8 cellular contexts compared by ENCODE assay signal in the genomic region with DNA sequence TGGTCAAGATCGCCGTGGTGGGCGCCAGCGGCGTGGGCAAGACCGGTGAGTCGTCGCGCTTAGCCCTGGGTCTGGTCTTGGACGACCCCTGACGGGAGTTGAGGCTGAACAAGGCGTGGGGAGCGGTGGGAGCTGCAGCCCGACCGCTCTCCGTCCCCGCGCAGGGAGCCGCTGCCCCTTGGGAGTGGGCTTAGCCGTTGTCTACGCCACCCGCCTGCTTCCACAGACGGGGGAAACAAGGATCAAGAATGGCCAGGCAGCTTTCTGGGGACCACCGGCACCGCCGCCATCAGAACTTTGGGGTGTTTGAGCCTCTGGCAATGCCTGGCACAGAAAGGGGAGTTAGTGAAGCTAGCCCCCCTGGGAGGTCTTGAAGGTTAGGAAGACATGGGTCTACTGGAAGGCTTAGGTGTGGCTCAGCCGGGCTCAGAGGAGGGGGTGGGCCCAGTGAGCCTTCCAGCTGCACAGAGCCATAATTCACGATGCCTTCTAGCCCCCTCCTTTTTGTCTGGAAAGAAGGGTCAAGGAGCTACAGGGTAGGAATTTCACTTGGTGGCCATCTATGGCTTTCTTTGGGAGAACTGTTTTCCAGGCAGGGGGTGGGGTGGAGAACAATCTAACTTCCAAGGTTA. TPM values are rescaled to one million over a fixed set of nuclear protein-coding genes. Genes with fewer than 3 reads are reported as not detected.
DNase-seq lines count a peak whose midpoint lies in the region; ATAC-seq, FAIRE-seq and TF ChIP-seq lines count a peak whose summit lies in the region.

No MANE protein-coding gene starts in this region.

- peaks cover 6% of the 10 kb centered on the region; the same call in 1 of the 2 replicates for H3K23me2 ChIP-seq in H1 (ENCODE audit: low read depth, low read length)

- no peak overlapping the region for H3K27ac ChIP-seq in CD4-positive, alpha-beta memory T cell (ENCODE audit: low read depth, low read length)
- peak overlapping the region; percentile 83 for H3K27ac ChIP-seq in H1 (ENCODE audit: low read depth, low read length)
- no peak overlapping the region for H3K27ac ChIP-seq in neural progenitor cell

- 0 out of 2 replicates have a peak overlapping the region, but pooled peaks have one; percentile 31 for H2AK5ac ChIP-seq in H1 (ENCODE audit: low read depth, low read length)

- no peaks in the 10 kb centered on the region for H3K36me3 ChIP-seq in CD4-positive, alpha-beta memory T cell (ENCODE audit: insufficient read depth, low read length)
- H3K36me3 ChIP-seq in H1 (ENCODE audit: control insufficient read depth in 2 of 4, insufficient read depth in 4 of 4, low read length in 3 of 4) (peaks cover 16 to 47% (median 33%) of the 10 kb centered on the region in 4 experiments), neural progenitor cell (no peaks in the 10 kb centered on the region)

- H3K36me3 Mint-ChIP-seq in CD4-positive, alpha-beta memory T cell: no peaks in the 10 kb centered on the region
- peaks cover 31% of the 10 kb centered on the region for H3K36me3 Mint-ChIP-seq in neural progenitor cell

- peak overlapping the region; percentile 90 to 91 for H3K4me2 ChIP-seq in H1 (ENCODE audit: insufficient read depth in 1 of 2, low read depth in 2 of 2, low read length in 2 of 2)
- peak overlapping the region; percentile 86 for H3K4me2 ChIP-seq in neural progenitor cell

- H2AFZ ChIP-seq in H1 (ENCODE audit: low read length): no peak overlapping the region
- H2AFZ ChIP-seq in neural progenitor cell (replicated peaks): peak overlapping the region; percentile 95

- H3K9ac ChIP-seq in H1 (replicated peaks in 1 of 4; ENCODE audit: extremely low read depth in 1 of 4, low read depth in 3 of 4, low read length in 3 of 4): peak overlapping the region; percentile 77 to 97 (median 81)
- H3K9ac ChIP-seq in neural progenitor cell: no peak overlapping the region

- peak overlapping the region; percentile 92 for H3K18ac ChIP-seq in H1 (ENCODE audit: extremely low read depth, low read length)

- H3K56ac ChIP-seq in H1 (replicated peaks; ENCODE audit: insufficient read length, low read depth, low read length): peak overlapping the region; percentile 93

- H2BK12ac ChIP-seq in H1 (ENCODE audit: low read depth, low read length): no peak overlapping the region

- peak overlapping the region in 1 of 2 donors; percentile 51 for H3K4me3 ChIP-seq in CD4-positive, alpha-beta memory T cell (ENCODE audit: low read length in 2 of 2)
- H3K4me3 ChIP-seq in H1 (ENCODE audit: extremely low read depth in 1 of 4, insufficient read depth in 2 of 4, low read depth in 3 of 4, low read length in 4 of 4) (peak overlapping the region; percentile 79 to 97 (median 88)), neural progenitor cell (peak overlapping the region; percentile 53)

- H2BK20ac ChIP-seq in H1 (ENCODE audit: low read length): no peak overlapping the region

- no peaks in the 10 kb centered on the region for H3K9me3 ChIP-seq in CD4-positive, alpha-beta memory T cell (ENCODE audit: control insufficient read depth in 1 of 2, low read length in 2 of 2)
- H3K9me3 ChIP-seq in H1 (ENCODE audit: insufficient read depth in 2 of 2, low read depth in 1 of 2, low read length in 1 of 2): peaks cover 6 to 9% of the 10 kb centered on the region in 2 experiments; a peak in 3 of 4 replicates
- H3K9me3 ChIP-seq in neural progenitor cell (ENCODE audit: low read depth): no peaks in the 10 kb centered on the region

- H3K27me3 Mint-ChIP-seq in CD4-positive, alpha-beta memory T cell: peaks cover 21 to 26% of the 10 kb centered on the region in 2 donors
- H3K27me3 Mint-ChIP-seq in neural progenitor cell (ENCODE audit: insufficient read depth, low read depth): peaks cover 15% of the 10 kb centered on the region

- peak overlapping the region; percentile 4 to 85 (median 82) for H3K4me3 Mint-ChIP-seq in CD4-positive, alpha-beta memory T cell
- peak overlapping the region; percentile 87 for H3K4me3 Mint-ChIP-seq in neural progenitor cell

- POLR2A ChIA-PET in CD4-positive, alpha-beta memory T cell (lab: Charles Lee; ENCODE audit: partially characterized antibody): interaction anchor here (1.8 kb wide), 1 partner anchor 150 kb away, joined by 7 read pairs; no protein-coding TSS in a partner anchor
- POLR2A ChIA-PET in H1 (lab: Charles Lee; ENCODE audit: partially characterized antibody): interaction anchor here (0.6 to 11.0 kb wide), 34 partner anchors 8 to 466 kb away, joined by 3 to 165 read pairs (median 4); partner anchors contain the start of genes ERVMER34-1 and USP46

- no peak for TF ChIP-seq RAD21 in H1 (IDR thresholded peaks at IDR 0.05 in 1 of 2, conservative IDR thresholded peaks at IDR 0.05 in 1 of 2; ENCODE audit: low read depth in 2 of 2, low read length in 2 of 2)

- intact Hi-C loops in CD4-positive, alpha-beta memory T cell (cut with micrococcal nuclease): loop anchor here (2.0 to 5.0 kb wide), 3 partner anchors 150 to 1020 kb away; partner anchors contain the start of genes DCUN1D4 and USP46

- no peak overlapping the region for H2BK15ac ChIP-seq in H1 (ENCODE audit: low read length)

- no peak for TF ChIP-seq CTCF in H1 (IDR thresholded peaks at IDR 0.05; ENCODE audit: control extremely low read depth in 1 of 3, insufficient read depth in 1 of 3, low read depth in 1 of 3, low read length in 3 of 3)
- TF ChIP-seq CTCF in neural progenitor cell (IDR thresholded peaks at IDR 0.05): no peak
- TF ChIP-seq CTCF in D721Med (IDR thresholded peaks at IDR 0.05; ENCODE audit: insufficient read depth, missing control alignments): no peak

- H2BK5ac ChIP-seq in H1 (ENCODE audit: low read depth, low read length): peak overlapping the region; percentile 89

- H3K23ac ChIP-seq in H1 (ENCODE audit: insufficient read length): no peak overlapping the region

- H3F3A ChIP-seq in neural progenitor cell (ENCODE audit: low read depth): peaks cover 9% of the 10 kb centered on the region

- peaks cover 7% of the 10 kb centered on the region for H3K27me3 ChIP-seq in CD4-positive, alpha-beta memory T cell (ENCODE audit: insufficient read depth, low read length)
- H3K27me3 ChIP-seq in H1 (replicated peaks in 1 of 4; ENCODE audit: control insufficient read depth in 3 of 4, extremely low read depth in 1 of 4, insufficient read depth in 3 of 4, low read length in 3 of 4): no peaks in the 10 kb centered on the region; a peak in 1 of 7 replicates
- H3K27me3 ChIP-seq in neural progenitor cell: peaks cover 30% of the 10 kb centered on the region

- H3K9me3 Mint-ChIP-seq in CD4-positive, alpha-beta memory T cell: peaks cover 0 to 7% (median 4%) of the 10 kb centered on the region in 8 donors
- H3K9me3 Mint-ChIP-seq in neural progenitor cell: peaks cover 12% of the 10 kb centered on the region

- H4K5ac ChIP-seq in H1 (ENCODE audit: insufficient read length, low read depth, low read length): peak overlapping the region; percentile 69

- WGBS in H1 (ENCODE audit: extremely low coverage in 1 of 2, insufficient coverage in 1 of 2, insufficient read length in 1 of 2, insufficient replicate concordance in 2 of 2, low coverage in 1 of 2, low lambda C conversion rate in 2 of 2, missing lambda C conversion rate in 1 of 2), 2 experiments: 1% methylated on average over 24 of the region's 28 CpGs; no CpG with 5 or more reads in 1 of the 2 experiments

- CTCF ChIA-PET in CD4-positive, alpha-beta memory T cell (lab: Charles Lee; ENCODE audit: partially characterized antibody): no interaction called here
- CTCF ChIA-PET in H1 (lab: Charles Lee; ENCODE audit: partially characterized antibody): interaction anchor here (0.7 to 2.3 kb wide), 5 partner anchors 17 to 120 kb away, joined by 3 to 5 read pairs (median 3); no protein-coding TSS in a partner anchor

- peaks cover 3 to 11% (median 6%) of the 10 kb centered on the region in 4 donors for H3K4me1 Mint-ChIP-seq in CD4-positive, alpha-beta memory T cell
- H3K4me1 Mint-ChIP-seq in neural progenitor cell: peaks cover 46% of the 10 kb centered on the region

- peak overlapping the region; percentile 93 for H4K8ac ChIP-seq in H1 (ENCODE audit: extremely low read depth, insufficient read depth, low read length)

- FAIRE-seq in H1 (lab: Jason Lieb, UNC): no peak
- FAIRE-seq in D721Med (lab: Jason Lieb, UNC): no peak

- H3K14ac ChIP-seq in H1 (ENCODE audit: insufficient read length): peak overlapping the region; percentile 82

- no peak for TF ChIP-seq POLR2A in H1 (IDR thresholded peaks at IDR 0.05; ENCODE audit: control extremely low read depth in 1 of 2, low read depth in 2 of 2, low read length in 2 of 2)
- no peak for TF ChIP-seq POLR2A in GM18505 (IDR thresholded peaks at IDR 0.05; ENCODE audit: borderline replicate concordance, extremely low read depth, insufficient read depth, insufficient read length)

- no peak for DNase-seq in CD4-positive, alpha-beta memory T cell
- DNase-seq in NCI-H2227 treated with DMSO at 0.1 percent for 48 hours (lab: John Stamatoyannopoulos, UW) (peak; percentile 33), H1 (ENCODE audit: low read depth in 1 of 2, low spot score in 2 of 2) (no peak), neural progenitor cell (ENCODE audit: low spot score) (no peak), D721Med (ENCODE audit: insufficient read length, low spot score) (no peak)
- DNase-seq in activated effector memory CD4-positive, alpha-beta T cell treated with Interleukin-2 at 50 U/mL for 16 hours: no peak

- peak overlapping the region in 1 of 7 donors; percentile 8 for H3K27ac Mint-ChIP-seq in CD4-positive, alpha-beta memory T cell
- peak overlapping the region; percentile 42 for H3K27ac Mint-ChIP-seq in neural progenitor cell

- H3K79me1 ChIP-seq in H1 (ENCODE audit: low read depth, low read length): peaks cover 8% of the 10 kb centered on the region; the same call in 1 of the 2 replicates

- H3K4me1 ChIP-seq in CD4-positive, alpha-beta memory T cell (ENCODE audit: insufficient read depth, low read length): peaks cover 13% of the 10 kb centered on the region
- H3K4me1 ChIP-seq in H1 (replicated peaks in 1 of 4; ENCODE audit: control insufficient read depth in 3 of 4, insufficient read depth in 4 of 4, low read length in 3 of 4) (peaks cover 10 to 31% (median 11%) of the 10 kb centered on the region in 4 experiments), neural progenitor cell (peaks cover 11% of the 10 kb centered on the region)

- peaks cover 8 to 32% of the 10 kb centered on the region in 2 experiments for H3K79me2 ChIP-seq in H1 (ENCODE audit: control insufficient read depth in 1 of 2, insufficient read depth in 2 of 2, low read length in 2 of 2)
- peaks cover 8% of the 10 kb centered on the region for H3K79me2 ChIP-seq in neural progenitor cell (ENCODE audit: low read depth)

- H4K20me1 ChIP-seq in H1 (replicated peaks in 1 of 2; ENCODE audit: control insufficient read depth in 1 of 2, insufficient read depth in 2 of 2, low read length in 2 of 2): peaks cover 14 to 19% of the 10 kb centered on the region in 2 experiments
- peaks cover 7% of the 10 kb centered on the region for H4K20me1 ChIP-seq in neural progenitor cell (ENCODE audit: low read depth)

- no peak for TF ChIP-seq EP300 in H1 (IDR thresholded peaks at IDR 0.05; ENCODE audit: borderline replicate concordance in 1 of 2, low read depth in 2 of 2, low read length in 2 of 2)

- peak overlapping the region; percentile 62 for H4K91ac ChIP-seq in H1 (replicated peaks; ENCODE audit: insufficient read length, low read length)

- no peak for ATAC-seq in GM18505 (IDR thresholded peaks at IDR 0.05; ENCODE audit: unreplicated experiment)
- no peak for ATAC-seq in HG02885 (IDR thresholded peaks at IDR 0.05; ENCODE audit: poor library complexity, unreplicated experiment)

- H3K4ac ChIP-seq in H1 (replicated peaks; ENCODE audit: insufficient read length, low read depth, low read length): peak overlapping the region; percentile 39

- no peak overlapping the region for H2BK120ac ChIP-seq in H1 (replicated peaks; ENCODE audit: low read depth, low read length)

RNA-seq across cellular contexts. Expression of gene RASL11B, which starts 0.6 kb away (rescaled TPM):
- total RNA-seq in CD4-positive, alpha-beta memory T cell: not detected
- polyA plus RNA-seq in CD4-positive, alpha-beta memory T cell: under 1 TPM in 1 of 2 donors, not detected in 1; 0.10 TPM
- total RNA-seq in H1 (2021; fragmentation: NEBNext Ultra II Directional; extraction: Animal tissue kit (Norgen Biotek cat#: 25700)): 71.4 and 75.5 TPM in 2 replicates
- 43.4 and 49.8 TPM in 2 replicates for polyA plus RNA-seq in H1 (2011; rRNA removed)
- 56.0 TPM for polyA plus RNA-seq in H1 (2011; cell fraction: cytosol; rRNA removed)
- 36.6 TPM for polyA plus RNA-seq in H1 (2011; cell fraction: nucleus; rRNA removed)
- polyA plus RNA-seq in H1 (2012, experiment 1 of 2): 38.7 to 54.6 TPM (median 48.5 TPM) in 4 replicates
- polyA plus RNA-seq in H1 (2012, experiment 2 of 2): 63.2 TPM
- 69.8 TPM for polyA plus RNA-seq in H1 (2013, experiment 1 of 2)
- 72.4 TPM for polyA plus RNA-seq in H1 (2013, experiment 2 of 2)
- 63.6 and 88.9 TPM in 2 replicates for polyA minus RNA-seq in H1 (2011; rRNA and poly(A)+ RNA removed)
- 42.1 TPM for polyA minus RNA-seq in H1 (2011; cell fraction: cytosol; rRNA and poly(A)+ RNA removed)
- 63.3 TPM for polyA minus RNA-seq in H1 (2011; cell fraction: nucleus; rRNA and poly(A)+ RNA removed)
- 6.8 and 10.1 TPM in 2 replicates for total RNA-seq in neural progenitor cell (ENCODE audit: low replicate concordance)
